In genomic region chr4:139977838-139978604, GRCh38 we compare ENCODE assay signal across 11 cellular contexts.
A peak's percentile ranks its signal among the peaks of the same experiment; 100 is the strongest.
DNase-seq lines count a peak whose midpoint lies in the region; ATAC-seq and TF ChIP-seq lines count a peak whose summit lies in the region.
"Had no signal": no experiment of that assay in that cellular context is flagged by ENCODE, and none has a peak within 500 bp of the region (broad histone marks: within the 10 kb centered on the region; RNA-seq: fewer than 3 reads in every experiment).

No MANE protein-coding gene starts in this region.

- DNase-seq in CD1c-positive myeloid dendritic cell (ENCODE audit: extremely low spot score) (peak; percentile 20), NCI-H524 (lab: John Stamatoyannopoulos, UW) (peak; percentile 32 to 80), KBM-7 (no peak), vagina (ENCODE audit: extremely low spot score in 2 of 2) (no peak), HPDE6-E6E7 (ENCODE audit: extremely low spot score) (no peak)
- DNase-seq: CD4-positive, alpha-beta memory T cell; effector memory CD8-positive, alpha-beta T cell; stimulated activated CD8-positive, alpha-beta memory T cell treated with anti-CD3 and anti-CD28 coated beads, Interleukin-4, amount 100 ng/mL, for 48 hours had no signal

- intact Hi-C loops in vagina (cut with DNase I), result no loop called here

- peaks cover 22% of the 10 kb centered on the region for H3K4me1 ChIP-seq in vagina

- no peak for TF ChIP-seq CTCF in vagina (IDR thresholded peaks at IDR 0.05)

- H3K36me3 Mint-ChIP-seq in activated T-helper 17 cell treated with anti-CD3 and anti-CD28 coated beads, Interleukin-2, amount 50 U/mL, for 72 hours (ENCODE audit: low read depth), result no peaks in the 10 kb centered on the region
- H3K36me3 Mint-ChIP-seq: CD4-positive, alpha-beta memory T cell had no signal

- H3K9me3 ChIP-seq in vagina, result no peaks in the 10 kb centered on the region

- H3K27me3 Mint-ChIP-seq in activated T-helper 17 cell treated with anti-CD3 and anti-CD28 coated beads, Interleukin-2, amount 50 U/mL, for 72 hours, result no peaks in the 10 kb centered on the region
- H3K27me3 Mint-ChIP-seq: CD4-positive, alpha-beta memory T cell had no signal

- no peaks in the 10 kb centered on the region for H3K36me3 ChIP-seq in vagina

- no peak overlapping the region for H3K27ac Mint-ChIP-seq in activated T-helper 17 cell treated with anti-CD3 and anti-CD28 coated beads, Interleukin-2, amount 50 U/mL, for 72 hours
- H3K27ac Mint-ChIP-seq: CD4-positive, alpha-beta memory T cell; effector memory CD8-positive, alpha-beta T cell had no signal

- in situ Hi-C loops in KBM-7 (cut with MboI; ENCODE audit: low pct_unique_long_range_greater_than_20kb, low sequenced_read_pairs), result no loop called here

- no peak overlapping the region for H3K4me3 ChIP-seq in vagina

- no peak for TF ChIP-seq POLR2A in vagina (IDR thresholded peaks at IDR 0.05)

- no peaks in the 10 kb centered on the region for H3K27me3 ChIP-seq in vagina

- ATAC-seq in GM18868 (IDR thresholded peaks at IDR 0.05; ENCODE audit: unreplicated experiment) (peak; percentile 16), HG02885 (IDR thresholded peaks at IDR 0.05; ENCODE audit: poor library complexity, unreplicated experiment) (peak; percentile 48)
- no peak for ATAC-seq in activated T-helper 17 cell treated with anti-CD3 and anti-CD28 coated beads, Interleukin-2, amount 50 U/mL, for 72 hours (replicated peaks)

- H3K4me1 Mint-ChIP-seq in activated T-helper 17 cell treated with anti-CD3 and anti-CD28 coated beads, Interleukin-2, amount 50 U/mL, for 72 hours, result peaks cover 14% of the 10 kb centered on the region

- no peak overlapping the region for H3K27ac ChIP-seq in vagina

- no peak overlapping the region for H3K4me3 Mint-ChIP-seq in activated T-helper 17 cell treated with anti-CD3 and anti-CD28 coated beads, Interleukin-2, amount 50 U/mL, for 72 hours
- H3K4me3 Mint-ChIP-seq: CD4-positive, alpha-beta memory T cell; effector memory CD8-positive, alpha-beta T cell had no signal

- no peaks in the 10 kb centered on the region for H3K9me3 Mint-ChIP-seq in activated T-helper 17 cell treated with anti-CD3 and anti-CD28 coated beads, Interleukin-2, amount 50 U/mL, for 72 hours
- H3K9me3 Mint-ChIP-seq: effector memory CD8-positive, alpha-beta T cell had no signal

Comparison
In these comparisons a context has a peak if more than half of its experiments do, and no peak if none do; other contexts are left out.
1. DNase-seq: peak in CD1c-positive myeloid dendritic cell (single experiment) and NCI-H524 (2 of 2); none in KBM-7 (single experiment), vagina (0 of 2) and HPDE6-E6E7 (single experiment).